8 cellular contexts compared by ENCODE assay signal in genomic region chr4:37685726-37686372, GRCh38. TPM values are rescaled to one million over a fixed set of nuclear protein-coding genes. Genes with fewer than 3 reads are reported as not detected.
DNase-seq lines count a peak whose midpoint lies in the region; ATAC-seq and TF ChIP-seq lines count a peak whose summit lies in the region.

No MANE protein-coding gene starts in this region.

- H3K9me3 ChIP-seq in Peyer's patch = no peaks in the 10 kb centered on the region
- H3K9me3 ChIP-seq in right cardiac atrium (ENCODE audit: control insufficient read depth, low read length) = no peaks in the 10 kb centered on the region
- no peaks in the 10 kb centered on the region for H3K9me3 ChIP-seq in gastrocnemius medialis

- H3K4me3 ChIP-seq in Peyer's patch (peak overlapping the region; percentile 85 to 94 (median 90)), right cardiac atrium (ENCODE audit: low read length) (peak overlapping the region; percentile 85), gastrocnemius medialis (peak overlapping the region; percentile 63 to 88 (median 74))

- peaks cover 2% of the 10 kb centered on the region for H3K9me3 Mint-ChIP-seq in activated naive CD8-positive, alpha-beta T cell treated with anti-CD3 and anti-CD28 coated beads for 36 hours

- H3K36me3 ChIP-seq in Peyer's patch = no peaks in the 10 kb centered on the region
- no peaks in the 10 kb centered on the region for H3K36me3 ChIP-seq in gastrocnemius medialis

- H3K4me1 ChIP-seq in Peyer's patch = peaks cover 0 to 34% (median 3%) of the 10 kb centered on the region in 4 donors
- H3K4me1 ChIP-seq in right cardiac atrium (ENCODE audit: control insufficient read depth, insufficient read depth, low read length) = peaks cover 2% of the 10 kb centered on the region
- peaks cover 28 to 35% of the 10 kb centered on the region in 2 donors for H3K4me1 ChIP-seq in gastrocnemius medialis

- peak overlapping the region; percentile 94 for H3K27ac Mint-ChIP-seq in activated naive CD8-positive, alpha-beta T cell treated with anti-CD3 and anti-CD28 coated beads for 36 hours

- in situ Hi-C loops in gastrocnemius medialis (cut with MboI; ENCODE audit: low sequenced_read_pairs in 4 of 4) = no loop called here

- peak; percentile 18 for ATAC-seq in GM18502 (IDR thresholded peaks at IDR 0.05; ENCODE audit: poor library complexity, unreplicated experiment)
- ATAC-seq in HG02970 (IDR thresholded peaks at IDR 0.05; ENCODE audit: low FRiP score, unreplicated experiment) = peak; percentile 5
- ATAC-seq in right cardiac atrium = peak; percentile 39 to 56
- peak; percentile 35 to 51 for ATAC-seq in gastrocnemius medialis

- H3K36me3 Mint-ChIP-seq in activated naive CD8-positive, alpha-beta T cell treated with anti-CD3 and anti-CD28 coated beads for 36 hours = peaks cover 16% of the 10 kb centered on the region

- no peaks in the 10 kb centered on the region for H3K27me3 ChIP-seq in Peyer's patch
- no peaks in the 10 kb centered on the region for H3K27me3 ChIP-seq in right cardiac atrium (ENCODE audit: control insufficient read depth, insufficient read depth)
- H3K27me3 ChIP-seq in gastrocnemius medialis = no peaks in the 10 kb centered on the region

- WGBS in right cardiac atrium = under 1% methylated on average over 82 of the region's 82 CpGs

- H3K27ac ChIP-seq in 22Rv1 = peak overlapping the region; percentile 61
- peak overlapping the region; percentile 93 to 99 (median 98) for H3K27ac ChIP-seq in Peyer's patch
- peak overlapping the region; percentile 95 for H3K27ac ChIP-seq in right cardiac atrium (ENCODE audit: low read length)
- peak overlapping the region; percentile 96 to 100 (median 98) for H3K27ac ChIP-seq in gastrocnemius medialis

- TF ChIP-seq POLR2A in Peyer's patch (IDR thresholded peaks at IDR 0.05) = peak; percentile 96
- peak; percentile 97 to 98 for TF ChIP-seq POLR2A in gastrocnemius medialis (IDR thresholded peaks at IDR 0.05)

- no peak; the same call in 1 of the 2 replicates for TF ChIP-seq CTCF in 22Rv1 (IDR thresholded peaks at IDR 0.05)
- peak in 1 of 6 experiments; percentile 1 for TF ChIP-seq CTCF in Peyer's patch (IDR thresholded peaks at IDR 0.05)
- TF ChIP-seq CTCF in gastrocnemius medialis (IDR thresholded peaks at IDR 0.05 in 4 of 5, conservative IDR thresholded peaks at IDR 0.05 in 1 of 5) = peak in 1 of 5 experiments; percentile 9

- H3K4me1 Mint-ChIP-seq in activated naive CD8-positive, alpha-beta T cell treated with anti-CD3 and anti-CD28 coated beads for 36 hours = peaks cover 39% of the 10 kb centered on the region

- H3K4me3 Mint-ChIP-seq in activated naive CD8-positive, alpha-beta T cell treated with anti-CD3 and anti-CD28 coated beads for 36 hours = peak overlapping the region; percentile 88

- no peaks in the 10 kb centered on the region for H3K27me3 Mint-ChIP-seq in activated naive CD8-positive, alpha-beta T cell treated with anti-CD3 and anti-CD28 coated beads for 36 hours

- intact Hi-C loops in right cardiac atrium (cut with DNase I) (loop anchor here in 2 of 4 donors (5.0 to 10.0 kb wide), 2 partner anchors 61 to 79 kb away; no protein-coding TSS in a partner anchor), gastrocnemius medialis (cut with DNase I; ENCODE audit: low total_unique reads) (loop anchor here (1.0 to 10.0 kb wide), 8 partner anchors 20 to 1179 kb away; partner anchors contain the start of genes FAM114A1, KLF3 and TBC1D1)

- peak; percentile 54 to 80 (median 79) for DNase-seq in Peyer's patch
- peak; percentile 59 for DNase-seq in activated naive CD8-positive, alpha-beta T cell treated with anti-CD3 and anti-CD28 coated beads for 36 hours
- peak in 2 of 3 donors; percentile 68 to 82 for DNase-seq in right cardiac atrium
- DNase-seq in gastrocnemius medialis = peak; percentile 27 to 53
- DNase-seq in NCI-H1436 (lab: John Stamatoyannopoulos, UW) = no peak

RNA-seq across cellular contexts. Expression of gene RELL1, which starts 0.3 kb away (rescaled TPM):
- total RNA-seq in Peyer's patch (10 to 100 TPM; 43.2 to 76.2 (median 55.8) TPM), right cardiac atrium (10 to 100 TPM; 14.4 to 31.1 (median 21.9) TPM), gastrocnemius medialis (10 to 100 TPM; 13.7 to 36.3 (median 27.8) TPM)
- total RNA-seq in activated naive CD8-positive, alpha-beta T cell treated with anti-CD3 and anti-CD28 coated beads for 36 hours = 10 to 100 TPM; 16.6 to 16.7 TPM
- polyA plus RNA-seq in right cardiac atrium = 2.1 TPM
